Comparison of ENCODE assay signal across 19 cellular contexts in genomic region chr5:100641833-100642232, GRCh38.
"Had no signal": no experiment of that assay in that cellular context is flagged by ENCODE, and none has a peak within 500 bp of the region (broad histone marks: within the 10 kb centered on the region; RNA-seq: fewer than 3 reads in every experiment).

No MANE protein-coding gene starts in this region.

- H3K9me3 Mint-ChIP-seq: endodermal cell, natural killer cell, neural crest cell had no signal

- H3K9me3 ChIP-seq: gastrocnemius medialis, heart right ventricle, ovary, right atrium auricular region, stomach had no signal

- DNase-seq: effector CD4-positive, alpha-beta T cell; endodermal cell; gastrocnemius medialis; heart right ventricle; hypothalamus; kidney glomerular epithelial cell; natural killer cell; ovary; small intestine; stimulated activated CD4-positive, alpha-beta T cell treated with anti-CD3 and anti-CD28 coated beads, Interleukin-12 subunit alpha, Interleukin-12 subunit beta, amount 100 ng/mL, for 4 hours; stimulated activated naive CD4-positive, alpha-beta T cell; stomach; substantia nigra had no signal

- FAIRE-seq: islet of Langerhans, small intestine, urothelium cell line had no signal

- H3K4me3 Mint-ChIP-seq: endodermal cell, natural killer cell, neural crest cell had no signal

- H3K36me3 Mint-ChIP-seq: natural killer cell had no signal

- H3K27me3 ChIP-seq: gastrocnemius medialis, heart right ventricle, ovary, right atrium auricular region, stomach had no signal

- H3K27ac Mint-ChIP-seq: endodermal cell, natural killer cell had no signal

- H3K4me1 Mint-ChIP-seq: natural killer cell had no signal

- H3K36me3 ChIP-seq: gastrocnemius medialis, heart right ventricle, ovary, right atrium auricular region, stomach had no signal

- H3K4me1 ChIP-seq: gastrocnemius medialis, heart right ventricle, right atrium auricular region, stomach had no signal

- H3K27ac ChIP-seq: coronary artery, gastrocnemius medialis, heart right ventricle, ovary, right atrium auricular region, stomach had no signal

- H3K4me3 ChIP-seq: coronary artery, gastrocnemius medialis, heart right ventricle, ovary, right atrium auricular region, stomach had no signal

- ATAC-seq: esophagus mucosa, gastrocnemius medialis, heart right ventricle, natural killer cell had no signal
